13 cellular contexts compared by ENCODE assay signal in the genomic region with DNA sequence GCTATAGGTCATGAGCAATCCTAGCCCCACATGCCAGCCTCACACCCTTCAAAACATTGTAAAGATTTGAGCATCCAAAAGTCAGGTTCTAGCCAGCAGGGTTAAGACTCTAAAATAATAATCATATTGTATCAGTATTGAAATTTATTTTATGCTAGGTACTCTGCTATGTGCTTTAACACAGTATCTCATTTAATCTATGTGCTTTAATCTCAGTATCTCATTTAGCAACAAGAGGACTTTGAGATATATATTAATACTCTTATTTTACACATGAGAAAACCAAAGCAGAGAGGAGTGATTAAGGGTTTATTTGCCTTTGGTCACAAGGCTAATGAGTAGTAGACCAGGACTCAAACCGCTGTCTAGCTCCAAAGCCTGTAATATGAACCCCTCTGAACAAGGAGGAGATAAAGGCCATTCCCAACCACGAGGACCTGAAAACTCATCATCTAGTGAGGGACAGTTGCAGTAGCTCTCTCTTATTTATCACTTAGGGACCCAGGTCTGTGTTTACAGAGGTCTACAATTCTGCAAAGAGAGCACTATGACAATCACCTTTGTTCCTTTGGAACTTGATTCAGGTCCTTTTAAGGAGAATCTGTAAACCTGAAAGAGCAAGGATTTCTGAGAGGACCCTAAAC.
DNase-seq lines count a peak whose midpoint lies in the region; ATAC-seq and TF ChIP-seq lines count a peak whose summit lies in the region.
"Had no signal": no experiment of that assay in that cellular context is flagged by ENCODE, and none has a peak within 500 bp of the region (broad histone marks: within the 10 kb centered on the region; RNA-seq: fewer than 3 reads in every experiment).

No MANE protein-coding gene starts in this region.

- WGBS in neuronal stem cell (ENCODE audit: extremely low coverage in 2 of 2, insufficient read length in 2 of 2, insufficient replicate concordance in 1 of 2), 2 donors = no CpG with 5 or more reads among the region's 2 CpGs
- 87 to 96% methylated on average over 2 of the region's 2 CpGs for WGBS in upper lobe of left lung, 2 donors

- no peaks in the 10 kb centered on the region for H3K27me3 ChIP-seq in CD4-positive, alpha-beta T cell (ENCODE audit: control insufficient read depth, insufficient read depth, low read length)
- H3K27me3 ChIP-seq in neuronal stem cell (ENCODE audit: control insufficient read depth in 3 of 3, insufficient read depth in 3 of 3, low read depth in 1 of 3, low read length in 3 of 3) = peaks cover 0 to 21% (median 2%) of the 10 kb centered on the region in 3 experiments
- H3K27me3 ChIP-seq in upper lobe of left lung = no peaks in the 10 kb centered on the region

- H3K27ac ChIP-seq in CD4-positive, alpha-beta T cell (ENCODE audit: low read depth, low read length) = no peak overlapping the region
- no peak overlapping the region for H3K27ac ChIP-seq in neuronal stem cell (replicated peaks; ENCODE audit: low read length)
- no peak overlapping the region for H3K27ac ChIP-seq in upper lobe of left lung

- no peak overlapping the region for H3K9ac ChIP-seq in neuronal stem cell (ENCODE audit: low read depth, low read length, poor library complexity)

- H3K18ac ChIP-seq in neuronal stem cell (ENCODE audit: low read length) = no peak overlapping the region

- H3K4me2 ChIP-seq in neuronal stem cell (ENCODE audit: insufficient read depth, low read length, poor library complexity, severe bottlenecking) = no peak overlapping the region

- H3K9me3 ChIP-seq in CD4-positive, alpha-beta T cell (ENCODE audit: control insufficient read depth, low read length) = no peaks in the 10 kb centered on the region
- H3K9me3 ChIP-seq in neuronal stem cell (replicated peaks in 1 of 2; ENCODE audit: control insufficient read depth in 2 of 2, insufficient read depth in 1 of 2, low read depth in 1 of 2, low read length in 2 of 2) (no peaks in the 10 kb centered on the region), upper lobe of left lung (no peaks in the 10 kb centered on the region)

- H3K4ac ChIP-seq in neuronal stem cell (ENCODE audit: low read length) = no peak overlapping the region

- no peak for TF ChIP-seq POLR2A in upper lobe of left lung (IDR thresholded peaks at IDR 0.05)

- POLR2A ChIA-PET in CD4-positive, alpha-beta T cell (lab: Charles Lee) = interaction anchor here (1.1 to 2.5 kb wide), 3 partner anchors 19 to 117 kb away, joined by 3 to 10 read pairs (median 9); partner anchors contain the start of gene SERTAD2

- CTCF ChIA-PET in CD4-positive, alpha-beta T cell (lab: Charles Lee) = no interaction called here

- H2BK120ac ChIP-seq in neuronal stem cell (ENCODE audit: low read depth, low read length) = peak overlapping the region; percentile 61

- ATAC-seq in CD4-positive, alpha-beta T cell (ENCODE audit: poor library complexity) = no peak
- ATAC-seq in GM21529 (IDR thresholded peaks at IDR 0.05; ENCODE audit: unreplicated experiment) = no peak
- no peak for ATAC-seq in GM21515 (IDR thresholded peaks at IDR 0.05; ENCODE audit: unreplicated experiment)
- ATAC-seq in upper lobe of left lung (ENCODE audit: low FRiP score in 2 of 2) = no peak
- ATAC-seq: sciatic nerve had no signal

- H3K27me3 Mint-ChIP-seq in CD4-positive, alpha-beta T cell = no peaks in the 10 kb centered on the region
- H3K27me3 Mint-ChIP-seq in HFFc6 (ENCODE audit: insufficient read depth) = no peaks in the 10 kb centered on the region

- H3K4me1 Mint-ChIP-seq in CD4-positive, alpha-beta T cell (ENCODE audit: low read depth) = peaks cover 22% of the 10 kb centered on the region
- peaks cover 55% of the 10 kb centered on the region for H3K4me1 Mint-ChIP-seq in HFFc6 (ENCODE audit: low read depth)

- peak overlapping the region; percentile 27 for H3K27ac Mint-ChIP-seq in CD4-positive, alpha-beta T cell
- peak overlapping the region; percentile 84 for H3K27ac Mint-ChIP-seq in HFFc6

- H3K23ac ChIP-seq in neuronal stem cell (ENCODE audit: low read depth, low read length, poor library complexity) = no peak overlapping the region

- H2BK15ac ChIP-seq in neuronal stem cell (ENCODE audit: low read length) = no peak overlapping the region

- H3K79me1 ChIP-seq in neuronal stem cell (ENCODE audit: low read depth, low read length) = no peaks in the 10 kb centered on the region

- no peak overlapping the region for H3K4me3 ChIP-seq in choroid plexus epithelial cell (ENCODE audit: low read depth, low read length)
- no peak overlapping the region for H3K4me3 ChIP-seq in neuronal stem cell (ENCODE audit: low read length in 2 of 2)
- H3K4me3 ChIP-seq in upper lobe of left lung = no peak overlapping the region
- H3K4me3 ChIP-seq: mucosa of descending colon had no signal

- no peaks in the 10 kb centered on the region for H3K9me3 Mint-ChIP-seq in CD4-positive, alpha-beta T cell
- H3K9me3 Mint-ChIP-seq in HFFc6 = peaks cover under 1% of the 10 kb centered on the region

- H3K4me1 ChIP-seq in neuronal stem cell (ENCODE audit: control insufficient read depth in 2 of 2, insufficient read depth in 1 of 2, low read depth in 1 of 2, low read length in 2 of 2) = peaks cover 2 to 8% of the 10 kb centered on the region in 2 donors
- peaks cover 13 to 16% (median 14%) of the 10 kb centered on the region in 4 donors for H3K4me1 ChIP-seq in upper lobe of left lung

- no peak for DNase-seq in CD4-positive, alpha-beta T cell
- DNase-seq in HFFc6 (peak; percentile 61), choroid plexus epithelial cell (ENCODE audit: low read depth) (peak; percentile 41), neuronal stem cell (ENCODE audit: low spot score) (no peak), posterior vena cava (ENCODE audit: low spot score) (no peak), upper lobe of left lung (no peak)
- DNase-seq: activated naive CD4-positive, alpha-beta T cell; NCI-H1417 treated with DMSO at 0.1 percent for 48 hours; SIG-M5 had no signal

- H2BK5ac ChIP-seq in neuronal stem cell (ENCODE audit: low read length) = no peak overlapping the region

- no peak overlapping the region for H2AFZ ChIP-seq in neuronal stem cell (ENCODE audit: low read length)

- H2AK5ac ChIP-seq in neuronal stem cell (ENCODE audit: low read depth, low read length) = no peak overlapping the region

- TF ChIP-seq CTCF in CD4-positive, alpha-beta T cell (IDR thresholded peaks at IDR 0.05) = no peak
- no peak for TF ChIP-seq CTCF in HFFc6 (IDR thresholded peaks at IDR 0.05)
- no peak for TF ChIP-seq CTCF in choroid plexus epithelial cell (conservative IDR thresholded peaks at IDR 0.05; ENCODE audit: low read depth, low read length)
- TF ChIP-seq CTCF in upper lobe of left lung (IDR thresholded peaks at IDR 0.05) = no peak

- intact Hi-C loops in CD4-positive, alpha-beta T cell (cut with DNase I, micrococcal nuclease) = no loop called here
- intact Hi-C loops in posterior vena cava (cut with DNase I) = loop anchor here in 1 of 2 donors (10.0 kb wide), 1 partner anchor 1485 kb away; no protein-coding TSS in a partner anchor

- H3K36me3 Mint-ChIP-seq in CD4-positive, alpha-beta T cell (ENCODE audit: low read depth) = peaks cover 5% of the 10 kb centered on the region
- H3K36me3 Mint-ChIP-seq in HFFc6 (ENCODE audit: low read depth) = peaks cover 7% of the 10 kb centered on the region; the same call in 1 of the 2 replicates

- no peak overlapping the region for H4K91ac ChIP-seq in neuronal stem cell (ENCODE audit: low read depth, low read length, poor library complexity)

- H4K8ac ChIP-seq in neuronal stem cell (ENCODE audit: low read depth, low read length) = no peak overlapping the region

- no peak for TF ChIP-seq EP300 in upper lobe of left lung (IDR thresholded peaks at IDR 0.05)

- no peak overlapping the region for H2BK12ac ChIP-seq in neuronal stem cell (ENCODE audit: low read length)

- peak overlapping the region; percentile 63 for H3K4me3 Mint-ChIP-seq in CD4-positive, alpha-beta T cell
- H3K4me3 Mint-ChIP-seq in HFFc6 = peak overlapping the region; percentile 78

- no peak overlapping the region for H3K14ac ChIP-seq in neuronal stem cell (ENCODE audit: low read length)

- H3K36me3 ChIP-seq in neuronal stem cell (replicated peaks in 1 of 2; ENCODE audit: control insufficient read depth in 2 of 2, insufficient read depth in 2 of 2, low read length in 2 of 2) (no peaks in the 10 kb centered on the region), upper lobe of left lung (no peaks in the 10 kb centered on the region)

Comparison
In these comparisons a context has a peak if more than half of its experiments do, and no peak if none do; other contexts are left out.
1. DNase-seq: peak in HFFc6 (single experiment) and choroid plexus epithelial cell (single experiment); none in CD4-positive, alpha-beta T cell (0 of 10), neuronal stem cell (single experiment), posterior vena cava (single experiment) and upper lobe of left lung (0 of 2).